In genomic region chr7:3168869-3169268, GRCh38 we compare ENCODE assay signal across 1 cellular context.
TF ChIP-seq lines count a peak whose summit lies in the region.

No MANE protein-coding gene starts in this region.

TF ChIP-seq in HepG2, 621 proteins besides CTCF, POLR2A, EP300 and RAD21 (continued from another document):
- TF ChIP-seq ZNF687 (CRISPR knock-in tag; IDR thresholded peaks at IDR 0.05) (0 out of 2 replicates have a peak, but pooled peaks have one; percentile 8), HCFC1 (IDR thresholded peaks at IDR 0.05; ENCODE audit: low read depth, low read length) (no peak), ZBTB49 (CRISPR knock-in tag; IDR thresholded peaks at IDR 0.05; ENCODE audit: borderline replicate concordance) (no peak), ZGPAT (CRISPR knock-in tag; IDR thresholded peaks at IDR 0.05) (no peak), EED (CRISPR knock-in tag; IDR thresholded peaks at IDR 0.05) (no peak), ZSCAN9 (CRISPR knock-in tag; IDR thresholded peaks at IDR 0.05; ENCODE audit: borderline replicate concordance) (no peak)
- TF ChIP-seq, protein P1, sequence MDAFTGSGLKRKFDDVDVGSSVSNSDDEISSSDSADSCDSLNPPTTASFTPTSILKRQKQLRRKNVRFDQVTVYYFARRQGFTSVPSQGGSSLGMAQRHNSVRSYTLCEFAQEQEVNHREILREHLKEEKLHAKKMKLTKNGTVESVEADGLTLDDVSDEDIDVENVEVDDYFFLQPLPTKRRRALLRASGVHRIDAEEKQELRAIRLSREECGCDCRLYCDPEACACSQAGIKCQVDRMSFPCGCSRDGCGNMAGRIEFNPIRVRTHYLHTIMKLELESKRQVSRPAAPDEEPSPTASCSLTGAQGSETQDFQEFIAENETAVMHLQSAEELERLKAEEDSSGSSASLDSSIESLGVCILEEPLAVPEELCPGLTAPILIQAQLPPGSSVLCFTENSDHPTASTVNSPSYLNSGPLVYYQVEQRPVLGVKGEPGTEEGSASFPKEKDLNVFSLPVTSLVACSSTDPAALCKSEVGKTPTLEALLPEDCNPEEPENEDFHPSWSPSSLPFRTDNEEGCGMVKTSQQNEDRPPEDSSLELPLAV (CRISPR knock-in tag; conservative IDR thresholded peaks at IDR 0.05; ENCODE audit: low read depth), result no peak
- TF ChIP-seq, protein P2, sequence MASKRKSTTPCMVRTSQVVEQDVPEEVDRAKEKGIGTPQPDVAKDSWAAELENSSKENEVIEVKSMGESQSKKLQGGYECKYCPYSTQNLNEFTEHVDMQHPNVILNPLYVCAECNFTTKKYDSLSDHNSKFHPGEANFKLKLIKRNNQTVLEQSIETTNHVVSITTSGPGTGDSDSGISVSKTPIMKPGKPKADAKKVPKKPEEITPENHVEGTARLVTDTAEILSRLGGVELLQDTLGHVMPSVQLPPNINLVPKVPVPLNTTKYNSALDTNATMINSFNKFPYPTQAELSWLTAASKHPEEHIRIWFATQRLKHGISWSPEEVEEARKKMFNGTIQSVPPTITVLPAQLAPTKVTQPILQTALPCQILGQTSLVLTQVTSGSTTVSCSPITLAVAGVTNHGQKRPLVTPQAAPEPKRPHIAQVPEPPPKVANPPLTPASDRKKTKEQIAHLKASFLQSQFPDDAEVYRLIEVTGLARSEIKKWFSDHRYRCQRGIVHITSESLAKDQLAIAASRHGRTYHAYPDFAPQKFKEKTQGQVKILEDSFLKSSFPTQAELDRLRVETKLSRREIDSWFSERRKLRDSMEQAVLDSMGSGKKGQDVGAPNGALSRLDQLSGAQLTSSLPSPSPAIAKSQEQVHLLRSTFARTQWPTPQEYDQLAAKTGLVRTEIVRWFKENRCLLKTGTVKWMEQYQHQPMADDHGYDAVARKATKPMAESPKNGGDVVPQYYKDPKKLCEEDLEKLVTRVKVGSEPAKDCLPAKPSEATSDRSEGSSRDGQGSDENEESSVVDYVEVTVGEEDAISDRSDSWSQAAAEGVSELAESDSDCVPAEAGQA (IDR thresholded peaks at IDR 0.05; ENCODE audit: low read depth), result no peak
- TF ChIP-seq, protein P2 (CRISPR knock-in tag; IDR thresholded peaks at IDR 0.05; ENCODE audit: borderline replicate concordance), result no peak
